ENCODE assay signal across 8 cellular contexts in the genomic region with DNA sequence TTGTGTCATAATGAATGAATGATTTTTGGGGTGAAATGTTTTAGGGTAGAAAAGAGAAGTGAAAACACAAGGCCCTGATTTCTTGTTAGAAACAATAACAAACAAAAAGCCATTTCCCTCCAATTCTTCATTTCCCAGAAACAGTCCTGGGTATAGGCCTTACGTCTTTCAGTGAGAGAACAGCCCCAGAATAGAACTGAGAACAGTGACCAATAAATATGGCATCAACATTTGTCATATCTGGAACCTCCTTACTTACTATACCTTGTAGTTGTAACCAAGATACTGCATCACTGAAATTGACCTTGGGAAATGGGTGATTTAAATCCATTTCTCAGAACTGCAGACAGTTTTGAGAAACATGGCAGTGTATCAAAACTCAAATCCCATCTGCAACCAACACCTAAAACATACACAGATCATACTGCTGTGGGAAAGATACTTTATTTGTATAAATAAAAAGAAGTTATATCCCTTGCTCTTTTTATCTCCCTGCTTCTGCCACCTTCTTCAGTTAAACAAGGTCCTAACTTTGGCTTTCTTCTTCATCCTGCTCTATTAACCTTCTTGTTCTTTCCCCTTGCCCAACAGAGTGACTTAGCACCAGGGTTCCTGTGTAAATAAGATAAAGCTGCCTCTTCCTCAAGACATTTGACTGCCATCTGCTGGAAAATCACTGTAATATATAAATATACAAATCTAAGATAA. TPM values are rescaled to one million over a fixed set of nuclear protein-coding genes. Genes with fewer than 3 reads are reported as not detected.
DNase-seq lines count a peak whose midpoint lies in the region; ATAC-seq and TF ChIP-seq lines count a peak whose summit lies in the region.

No MANE protein-coding gene starts in this region.

- 88% methylated on average over 1 of the region's 1 CpG for WGBS in liver

- H3K4me3 ChIP-seq in AG10803 (ENCODE audit: low read length) = no peak overlapping the region
- no peak overlapping the region for H3K4me3 ChIP-seq in liver (ENCODE audit: low read depth in 1 of 3, low read length in 3 of 3)

- peak; percentile 69 for TF ChIP-seq CTCF in AG10803 (conservative IDR thresholded peaks at IDR 0.05; ENCODE audit: low read length)
- TF ChIP-seq CTCF in GM12873 (IDR thresholded peaks at IDR 0.05; ENCODE audit: insufficient read depth, low read depth, low read length, missing control alignments) = peak; percentile 38
- TF ChIP-seq CTCF in liver (IDR thresholded peaks at IDR 0.05; ENCODE audit: low read depth, low read length, missing input control) = peak; percentile 55

- peaks cover 4 to 10% (median 7%) of the 10 kb centered on the region in 4 donors for H3K36me3 ChIP-seq in liver (ENCODE audit: control insufficient read depth in 4 of 4, insufficient read depth in 3 of 4, low read depth in 1 of 4, low read length in 3 of 4)

- no peak overlapping the region for H3K27ac ChIP-seq in liver (ENCODE audit: low read depth in 1 of 2, low read length in 2 of 2)

- no peak overlapping the region for H3K9ac ChIP-seq in liver (ENCODE audit: low read depth in 1 of 2, low read length in 2 of 2)

- DNase-seq in AG10803 (ENCODE audit: low read depth) = peak; percentile 83
- DNase-seq in NCI-H82 treated with DMSO at 0.1 percent for 48 hours (lab: John Stamatoyannopoulos, UW; ENCODE audit: unreplicated experiment) = peak; percentile 54
- DNase-seq in cerebellar cortex (ENCODE audit: low spot score) = peak; percentile 69
- DNase-seq in mesenteric fat pad (ENCODE audit: low spot score) = no peak

- no peak for ATAC-seq in HG03571 (IDR thresholded peaks at IDR 0.05; ENCODE audit: unreplicated experiment)
- no peak for ATAC-seq in GM21737 (IDR thresholded peaks at IDR 0.05; ENCODE audit: unreplicated experiment)

- H3K27me3 ChIP-seq in liver (ENCODE audit: control insufficient read depth in 4 of 4, insufficient read depth in 4 of 4, low read length in 3 of 4) = no peaks in the 10 kb centered on the region

- H3K9me3 ChIP-seq in liver (ENCODE audit: control insufficient read depth in 4 of 4, low read length in 3 of 4) = no peaks in the 10 kb centered on the region

- peak; percentile 88 for TF ChIP-seq RAD21 in liver (IDR thresholded peaks at IDR 0.05)

- peaks cover 0 to 4% (median 0%) of the 10 kb centered on the region in 4 donors for H3K4me1 ChIP-seq in liver (ENCODE audit: control insufficient read depth in 4 of 4, insufficient read depth in 4 of 4, low read length in 3 of 4)

TF ChIP-seq in liver, 16 proteins besides CTCF, POLR2A, EP300 and RAD21:
- TF ChIP-seq YY1 (IDR thresholded peaks at IDR 0.05) (no peak), FOXA2 (IDR thresholded peaks at IDR 0.05) (peak; percentile 79), EGR1 (IDR thresholded peaks at IDR 0.05; ENCODE audit: low read depth in 2 of 2) (no peak), FOXA1 (IDR thresholded peaks at IDR 0.05) (peak; percentile 34)
- TF ChIP-seq, protein P1, sequence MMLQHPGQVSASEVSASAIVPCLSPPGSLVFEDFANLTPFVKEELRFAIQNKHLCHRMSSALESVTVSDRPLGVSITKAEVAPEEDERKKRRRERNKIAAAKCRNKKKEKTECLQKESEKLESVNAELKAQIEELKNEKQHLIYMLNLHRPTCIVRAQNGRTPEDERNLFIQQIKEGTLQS (IDR thresholded peaks at IDR 0.05) = no peak
- TF ChIP-seq, protein P2, sequence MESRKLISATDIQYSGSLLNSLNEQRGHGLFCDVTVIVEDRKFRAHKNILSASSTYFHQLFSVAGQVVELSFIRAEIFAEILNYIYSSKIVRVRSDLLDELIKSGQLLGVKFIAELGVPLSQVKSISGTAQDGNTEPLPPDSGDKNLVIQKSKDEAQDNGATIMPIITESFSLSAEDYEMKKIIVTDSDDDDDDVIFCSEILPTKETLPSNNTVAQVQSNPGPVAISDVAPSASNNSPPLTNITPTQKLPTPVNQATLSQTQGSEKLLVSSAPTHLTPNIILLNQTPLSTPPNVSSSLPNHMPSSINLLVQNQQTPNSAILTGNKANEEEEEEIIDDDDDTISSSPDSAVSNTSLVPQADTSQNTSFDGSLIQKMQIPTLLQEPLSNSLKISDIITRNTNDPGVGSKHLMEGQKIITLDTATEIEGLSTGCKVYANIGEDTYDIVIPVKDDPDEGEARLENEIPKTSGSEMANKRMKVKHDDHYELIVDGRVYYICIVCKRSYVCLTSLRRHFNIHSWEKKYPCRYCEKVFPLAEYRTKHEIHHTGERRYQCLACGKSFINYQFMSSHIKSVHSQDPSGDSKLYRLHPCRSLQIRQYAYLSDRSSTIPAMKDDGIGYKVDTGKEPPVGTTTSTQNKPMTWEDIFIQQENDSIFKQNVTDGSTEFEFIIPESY (IDR thresholded peaks at IDR 0.05) = no peak

RNA-seq across cellular contexts. Expression of a gene that starts 19.5 kb away (rescaled TPM):
- 1 to 10 TPM; 5.3 to 8.1 TPM for total RNA-seq in liver
- polyA plus RNA-seq in liver = 1 to 10 TPM; 4.9 to 7.2 TPM
- 7.0 TPM for total RNA-seq in mesenteric fat pad

RNA-seq across cellular contexts. Expression of a gene that starts 44.5 kb away (rescaled TPM):
- total RNA-seq in liver (under 1 TPM; 0.33 to 0.37 TPM), mesenteric fat pad (not detected)
- under 1 TPM; 0.24 to 0.31 TPM for polyA plus RNA-seq in liver
